8 cellular contexts compared by ENCODE assay signal in genomic region chr9:42397336-42397735, GRCh38.
DNase-seq lines count a peak whose midpoint lies in the region; FAIRE-seq and TF ChIP-seq lines count a peak whose summit lies in the region.
"Not testable (repeated sequence)": the region's sequence is repeated elsewhere in the genome, so short reads cannot be mapped to it uniquely, and the experiment has no call there.

No MANE protein-coding gene starts in this region.

- not testable (repeated sequence) for H3K4me3 ChIP-seq in ACC112 (ENCODE audit: low read depth, low read length)

- not testable (repeated sequence) for H3K27me3 Mint-ChIP-seq in HFFc6 (ENCODE audit: insufficient read depth); chondrocyte (ENCODE audit: low read depth)

- not testable (repeated sequence) for H3K36me3 ChIP-seq in ACC112 (ENCODE audit: insufficient read depth, low read length)

- peak overlapping the region; percentile 54 for H3K27ac ChIP-seq in ACC112 (ENCODE audit: low read depth, low read length)

- H3K27me3 ChIP-seq in ACC112 (ENCODE audit: insufficient read depth, low read length) = not testable (repeated sequence)

- DNase-seq in HFFc6 (peak; percentile 80), RCC 7860 (ENCODE audit: low spot score) (peak; percentile 48), amniotic epithelial cell (ENCODE audit: low read depth) (peak; percentile 68), fibroblast of the conjunctiva (ENCODE audit: low read depth) (peak; percentile 29), non-pigmented ciliary epithelial cell (ENCODE audit: low read depth) (peak; percentile 57)
- not testable (repeated sequence) for DNase-seq in chondrocyte (ENCODE audit: low spot score)
- peak; percentile 20 for DNase-seq in stimulated activated CD4-positive, alpha-beta T cell treated with anti-CD3 and anti-CD28 coated beads, Interleukin-1b, Interleukin-23, amount 100 ng/mL, for 48 hours

- H3K4me3 Mint-ChIP-seq in HFFc6; chondrocyte (ENCODE audit: unreplicated experiment): not testable (repeated sequence)

- H2AFZ ChIP-seq in ACC112 (ENCODE audit: low read length, unreplicated experiment) = not testable (repeated sequence)

- not testable (repeated sequence) for TF ChIP-seq CTCF in HFFc6 (IDR thresholded peaks at IDR 0.05); chondrocyte (IDR thresholded peaks at IDR 0.05)

- H3K36me3 Mint-ChIP-seq in HFFc6 (ENCODE audit: low read depth); chondrocyte (ENCODE audit: low read depth): not testable (repeated sequence)

- H3K4me1 ChIP-seq in ACC112 (ENCODE audit: control insufficient read depth, insufficient read depth, low read length, unreplicated experiment) = not testable (repeated sequence)

- not testable (repeated sequence) for H3K4me1 Mint-ChIP-seq in HFFc6 (ENCODE audit: low read depth)
- H3K4me1 Mint-ChIP-seq in chondrocyte (ENCODE audit: low read depth) = peaks cover 16% of the 10 kb centered on the region

- not testable (repeated sequence) for FAIRE-seq in RCC 7860 (lab: Jason Lieb, UNC)

- H3K27ac Mint-ChIP-seq in HFFc6 = peak overlapping the region; percentile 42; the same call in 1 of the 2 replicates
- peak overlapping the region; percentile 88 for H3K27ac Mint-ChIP-seq in chondrocyte (ENCODE audit: unreplicated experiment)

- not testable (repeated sequence) for H3K9me3 Mint-ChIP-seq in HFFc6; chondrocyte (ENCODE audit: low read depth)

- H3K79me2 ChIP-seq in ACC112 (ENCODE audit: control insufficient read depth, insufficient read depth, low read length, unreplicated experiment) = not testable (repeated sequence)
